ENCODE assay signal across 22 cellular contexts in the genomic region with DNA sequence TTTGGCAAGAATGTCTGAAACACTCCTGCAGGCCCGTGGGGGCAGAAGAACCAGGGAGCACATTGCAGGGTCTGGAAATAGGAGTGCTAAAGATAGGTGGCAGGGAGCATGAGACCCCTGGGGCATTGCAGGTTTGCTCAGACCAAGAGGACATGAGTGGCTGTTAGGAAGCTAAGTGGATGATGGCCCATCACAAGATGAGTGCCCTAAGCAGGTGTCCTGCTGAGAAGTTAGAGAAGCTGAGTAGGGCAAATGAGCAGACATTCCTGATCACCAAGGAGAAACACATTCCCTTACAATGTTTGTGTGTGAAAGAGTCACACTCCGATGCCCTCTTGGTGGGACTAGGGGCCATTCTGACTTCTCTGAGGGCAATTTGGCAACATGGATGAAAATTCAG. TPM values are rescaled to one million over a fixed set of nuclear protein-coding genes. Genes with fewer than 3 reads are reported as not detected.
A peak's percentile ranks its signal among the peaks of the same experiment; 100 is the strongest.
DNase-seq lines count a peak whose midpoint lies in the region; ATAC-seq and TF ChIP-seq lines count a peak whose summit lies in the region.
"Had no signal": no experiment of that assay in that cellular context is flagged by ENCODE, and none has a peak within 500 bp of the region (broad histone marks: within the 10 kb centered on the region; RNA-seq: fewer than 3 reads in every experiment).

No MANE protein-coding gene starts in this region.

- peaks cover 16% of the 10 kb centered on the region for H3K4me1 Mint-ChIP-seq in central memory CD8-positive, alpha-beta T cell
- H3K4me1 Mint-ChIP-seq in CD8-positive, alpha-beta memory T cell, result peaks cover 7 to 27% (median 19%) of the 10 kb centered on the region in 3 donors

- H3K79me2 ChIP-seq in mesendoderm (ENCODE audit: control insufficient read depth, insufficient read depth, low read length), result no peaks in the 10 kb centered on the region

- H3K9me3 Mint-ChIP-seq in central memory CD8-positive, alpha-beta T cell, result no peaks in the 10 kb centered on the region
- H3K9me3 Mint-ChIP-seq in CD8-positive, alpha-beta memory T cell, result no peaks in the 10 kb centered on the region
- H3K9me3 Mint-ChIP-seq: CD8-positive, alpha-beta T cell had no signal

- no peak for ATAC-seq in central memory CD8-positive, alpha-beta T cell (replicated peaks; ENCODE audit: extremely low read depth, poor library complexity, severe bottlenecking)
- ATAC-seq in gastrocnemius medialis, result no peak
- ATAC-seq: CD8-positive, alpha-beta T cell had no signal

- TF ChIP-seq POLR2A in gastrocnemius medialis (IDR thresholded peaks at IDR 0.05) (no peak), prostate gland (IDR thresholded peaks at IDR 0.05) (no peak)

- no peak overlapping the region for H2BK5ac ChIP-seq in mesendoderm (ENCODE audit: low read length)

- H3K4me3 ChIP-seq in mesendoderm (ENCODE audit: low read length) (no peak overlapping the region), gastrocnemius medialis (no peak overlapping the region), prostate gland (no peak overlapping the region), H7 (ENCODE audit: insufficient read depth, low read depth, low read length) (no peak overlapping the region)
- H3K4me3 ChIP-seq in CD8-positive, alpha-beta memory T cell (ENCODE audit: low read length), result no peak overlapping the region
- H3K4me3 ChIP-seq: Peyer's patch, SJCRH30 had no signal

- intact Hi-C loops in gastrocnemius medialis (cut with DNase I; ENCODE audit: low total_unique reads) (no loop called here), prostate gland (cut with DNase I) (no loop called here)

- H3K18ac ChIP-seq in mesendoderm (ENCODE audit: low read length), result no peak overlapping the region

- peak overlapping the region; percentile 39 for H3K27ac Mint-ChIP-seq in central memory CD8-positive, alpha-beta T cell (ENCODE audit: low read depth)
- no peak overlapping the region for H3K27ac Mint-ChIP-seq in CD8-positive, alpha-beta memory T cell
- H3K27ac Mint-ChIP-seq: CD8-positive, alpha-beta T cell had no signal

- no peak overlapping the region for H4K8ac ChIP-seq in mesendoderm (ENCODE audit: low read depth, low read length)

- H3K79me1 ChIP-seq in mesendoderm (ENCODE audit: low read length), result peaks cover 1% of the 10 kb centered on the region

- TF ChIP-seq CTCF in gastrocnemius medialis (IDR thresholded peaks at IDR 0.05 in 4 of 5, conservative IDR thresholded peaks at IDR 0.05 in 1 of 5) (no peak), prostate gland (IDR thresholded peaks at IDR 0.05) (no peak)

- H2BK15ac ChIP-seq in mesendoderm (replicated peaks; ENCODE audit: low read depth), result no peak overlapping the region

- POLR2A ChIA-PET in CD8-positive, alpha-beta memory T cell (lab: Charles Lee), result no interaction called here

- H3K23ac ChIP-seq in mesendoderm (ENCODE audit: low read length), result no peak overlapping the region

- H4K5ac ChIP-seq in mesendoderm (ENCODE audit: low read length), result no peak overlapping the region

- no peak overlapping the region for H3K4me2 ChIP-seq in mesendoderm (ENCODE audit: low read length)
- H3K4me2 ChIP-seq: KMS-11 had no signal

- H3K27ac ChIP-seq in mesendoderm (ENCODE audit: low read depth, low read length) (no peak overlapping the region), gastrocnemius medialis (peak overlapping the region; percentile 91 to 97 (median 94)), prostate gland (no peak overlapping the region)
- H3K27ac ChIP-seq in CD8-positive, alpha-beta memory T cell (ENCODE audit: low read depth, low read length), result no peak overlapping the region
- H3K27ac ChIP-seq: KMS-11, Peyer's patch, SJCRH30 had no signal

- no peak overlapping the region for H3K56ac ChIP-seq in mesendoderm (ENCODE audit: low read length)

- H3K27me3 ChIP-seq in mesendoderm (ENCODE audit: insufficient read depth, low read length, poor library complexity), result no peaks in the 10 kb centered on the region
- no peaks in the 10 kb centered on the region for H3K27me3 ChIP-seq in gastrocnemius medialis
- H3K27me3 ChIP-seq in prostate gland (replicated peaks; ENCODE audit: insufficient read depth), result no peaks in the 10 kb centered on the region
- no peaks in the 10 kb centered on the region for H3K27me3 ChIP-seq in H7 (ENCODE audit: control insufficient read depth, insufficient read depth, low read length)
- H3K27me3 ChIP-seq in CD8-positive, alpha-beta memory T cell (ENCODE audit: insufficient read depth, low read length, poor library complexity, severe bottlenecking), result no peaks in the 10 kb centered on the region
- H3K27me3 ChIP-seq: Peyer's patch, SJCRH30 had no signal

- no peak overlapping the region for H3K4me3 Mint-ChIP-seq in central memory CD8-positive, alpha-beta T cell
- H3K4me3 Mint-ChIP-seq in CD8-positive, alpha-beta memory T cell, result no peak overlapping the region
- H3K4me3 Mint-ChIP-seq: CD8-positive, alpha-beta T cell had no signal

- H3K27me3 Mint-ChIP-seq in central memory CD8-positive, alpha-beta T cell, result no peaks in the 10 kb centered on the region
- no peaks in the 10 kb centered on the region for H3K27me3 Mint-ChIP-seq in CD8-positive, alpha-beta memory T cell

- H3K4me1 ChIP-seq in mesendoderm (ENCODE audit: control insufficient read depth, low read depth, low read length) (peaks cover 16% of the 10 kb centered on the region), gastrocnemius medialis (peaks cover 64 to 73% of the 10 kb centered on the region in 2 donors), prostate gland (replicated peaks) (no peaks in the 10 kb centered on the region)
- H3K4me1 ChIP-seq in CD8-positive, alpha-beta memory T cell (ENCODE audit: insufficient read depth, low read length), result no peaks in the 10 kb centered on the region
- H3K4me1 ChIP-seq: Peyer's patch had no signal

- WGBS in mesendoderm (ENCODE audit: extremely low coverage, insufficient coverage, low lambda C conversion rate), result no CpG with 5 or more reads among the region's 2 CpGs
- 86% methylated on average over 2 of the region's 2 CpGs for WGBS in prostate gland

- no peak overlapping the region for H2AK5ac ChIP-seq in mesendoderm (ENCODE audit: low read length)

- CTCF ChIA-PET in CD8-positive, alpha-beta memory T cell (lab: Charles Lee), result no interaction called here

- H3K4ac ChIP-seq in mesendoderm (ENCODE audit: low read depth, low read length), result no peak overlapping the region

- in situ Hi-C loops in gastrocnemius medialis (cut with MboI; ENCODE audit: low sequenced_read_pairs in 4 of 4), result no loop called here

- H3K36me3 ChIP-seq in mesendoderm (ENCODE audit: control insufficient read depth, insufficient read depth, low read length) (peaks cover 3% of the 10 kb centered on the region), gastrocnemius medialis (peaks cover 0 to 25% of the 10 kb centered on the region in 2 donors), prostate gland (peaks cover 0 to 12% of the 10 kb centered on the region in 2 donors), H7 (replicated peaks; ENCODE audit: control insufficient read depth, insufficient read depth, low read length) (peaks cover 5% of the 10 kb centered on the region)
- peaks cover 23% of the 10 kb centered on the region for H3K36me3 ChIP-seq in CD8-positive, alpha-beta memory T cell (ENCODE audit: insufficient read depth, low read length)
- H3K36me3 ChIP-seq: SJCRH30 had no signal

- no peak overlapping the region for H2BK120ac ChIP-seq in mesendoderm (ENCODE audit: low read depth, low read length)

- H3K36me3 Mint-ChIP-seq in central memory CD8-positive, alpha-beta T cell (ENCODE audit: insufficient read depth), result peaks cover 35% of the 10 kb centered on the region
- peaks cover 0 to 76% (median 28%) of the 10 kb centered on the region in 3 donors for H3K36me3 Mint-ChIP-seq in CD8-positive, alpha-beta memory T cell

- H3K9me3 ChIP-seq in gastrocnemius medialis, result no peaks in the 10 kb centered on the region
- no peaks in the 10 kb centered on the region for H3K9me3 ChIP-seq in prostate gland
- H3K9me3 ChIP-seq in CD8-positive, alpha-beta memory T cell (ENCODE audit: low read length), result no peaks in the 10 kb centered on the region
- H3K9me3 ChIP-seq: Peyer's patch, SJCRH30 had no signal

- DNase-seq in ELF-1 (ENCODE audit: low read depth, low spot score) (peak; percentile 55), mesendoderm (peak; percentile 49), gastrocnemius medialis (no peak), prostate gland (ENCODE audit: low spot score) (no peak), H7 (no peak)
- no peak for DNase-seq in central memory CD8-positive, alpha-beta T cell (ENCODE audit: low spot score in 2 of 2)
- DNase-seq in CD8-positive, alpha-beta memory T cell, result no peak
- DNase-seq: AML-193; C1 segment of cervical spinal cord; Calu3; CD8-positive, alpha-beta T cell; GDM1; IMR-90; NCI-H1105 treated with DMSO at 0.1 percent for 48 hours; NCI-H2029 treated with DMSO at 0.1 percent for 48 hours; NCI-H2171 treated with DMSO at 0.1 percent for 48 hours; NCI-H524 treated with DMSO at 0.1 percent for 48 hours; NCI-H82; Peyer's patch; SJCRH30 had no signal

- H3K9ac ChIP-seq in mesendoderm (ENCODE audit: low read length), result no peak overlapping the region
- H3K9ac ChIP-seq: KMS-11 had no signal

RNA-seq across cellular contexts. Expression of a gene that starts 9.9 kb away (rescaled TPM):
- 1.5 TPM for polyA plus RNA-seq in mesendoderm (2013, experiment 1 of 2)
- polyA plus RNA-seq in mesendoderm (2013, experiment 2 of 2), result 1.5 TPM
- total RNA-seq in gastrocnemius medialis (10 to 100 TPM; 10.3 to 20.8 (median 18.4) TPM), prostate gland (10 to 100 TPM in 1 of 2 donors, 1 to 10 TPM in 1; 6.5 to 16.7 TPM)
- total RNA-seq in H7 (2014; rRNA removed; shearing (Covaris generic)), result 2.2 and 2.3 TPM in 2 replicates
- total RNA-seq in CD8-positive, alpha-beta memory T cell, result 1 to 10 TPM; 3.8 TPM
- 2.7 TPM for polyA plus RNA-seq in CD8-positive, alpha-beta memory T cell

RNA-seq across cellular contexts. Expression of a gene that starts 44.2 kb away (rescaled TPM):
- polyA plus RNA-seq in mesendoderm (2013, experiment 1 of 2), result 0.25 TPM
- 0.18 TPM for polyA plus RNA-seq in mesendoderm (2013, experiment 2 of 2)
- total RNA-seq in gastrocnemius medialis (10 to 100 TPM in 3 of 4 donors, 1 to 10 TPM in 1; 9.6 to 24.9 (median 13.2) TPM), prostate gland (1 to 10 TPM; 4.4 to 9.4 TPM)
- total RNA-seq in H7 (2014; rRNA removed; shearing (Covaris generic)), result 1.3 and 1.6 TPM in 2 replicates
- total RNA-seq in CD8-positive, alpha-beta memory T cell, result under 1 TPM; 0.83 to 0.86 TPM
- 0.21 TPM for polyA plus RNA-seq in CD8-positive, alpha-beta memory T cell

RNA-seq across cellular contexts. Expression of a gene that starts 59.2 kb away (rescaled TPM):
- polyA plus RNA-seq in mesendoderm (2013, experiment 1 of 2), result 0.53 TPM
- 0.76 TPM for polyA plus RNA-seq in mesendoderm (2013, experiment 2 of 2)
- total RNA-seq in gastrocnemius medialis, result not detected
- total RNA-seq in prostate gland, result 1 to 10 TPM in 1 of 2 donors, not detected in 1; 2.8 TPM
- 0.55 and 1.2 TPM in 2 replicates for total RNA-seq in H7 (2014; rRNA removed; shearing (Covaris generic))
- not detected for total RNA-seq in CD8-positive, alpha-beta memory T cell
- not detected for polyA plus RNA-seq in CD8-positive, alpha-beta memory T cell
- total RNA-seq: CD8-positive, alpha-beta T cell; Daoy; IMR-90 had no signal

Comparison
In these comparisons a context has a peak if more than half of its experiments do, and no peak if none do; other contexts are left out.
1. DNase-seq: peak in ELF-1 (single experiment) and mesendoderm (single experiment); none in central memory CD8-positive, alpha-beta T cell (0 of 2), gastrocnemius medialis (0 of 2), prostate gland (single experiment), H7 (single experiment) and CD8-positive, alpha-beta memory T cell (0 of 5).
2. H3K27ac ChIP-seq: peak in gastrocnemius medialis (4 of 4); none in mesendoderm (single experiment), prostate gland (0 of 2) and CD8-positive, alpha-beta memory T cell (single experiment).